ENCODE assay signal across 2 cellular contexts in the genomic region with DNA sequence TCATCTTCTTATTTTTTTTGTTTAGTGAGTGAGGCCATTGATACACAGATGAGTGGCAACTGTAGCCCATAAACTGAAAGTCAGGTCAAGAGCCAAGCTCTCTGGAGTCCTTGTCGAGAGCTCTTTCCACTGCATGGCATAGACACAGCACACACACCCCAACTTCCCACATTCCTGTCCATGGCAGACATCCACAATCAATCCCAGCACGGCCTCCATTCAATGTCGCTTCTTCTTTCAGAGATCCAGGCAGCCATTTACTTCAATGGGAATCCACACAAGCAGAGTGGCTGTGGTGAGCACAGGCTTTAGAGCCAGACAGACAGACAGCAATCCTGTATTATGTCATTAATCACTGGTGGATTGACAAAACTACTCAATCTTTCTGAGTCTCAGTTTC.
TF ChIP-seq lines count a peak whose summit lies in the region.

No MANE protein-coding gene starts in this region.

TF ChIP-seq in K562, 482 proteins besides CTCF, POLR2A, EP300 and RAD21:
- TF ChIP-seq BCLAF1 (IDR thresholded peaks at IDR 0.05; ENCODE audit: borderline replicate concordance in 1 of 2, control insufficient read depth in 1 of 2, low read depth in 2 of 2, low read length in 1 of 2) (no peak), MLLT1 (IDR thresholded peaks at IDR 0.05) (peak in 1 of 2 experiments; percentile 62; a peak in 1 of 4 replicates), ZNF23 (CRISPR knock-in tag; IDR thresholded peaks at IDR 0.05) (peak; percentile 77; the same call in 1 of the 2 replicates), FOXO4 (CRISPR knock-in tag; IDR thresholded peaks at IDR 0.05) (no peak), ZBTB43 (CRISPR knock-in tag; IDR thresholded peaks at IDR 0.05) (no peak), ZNF707 (CRISPR knock-in tag; conservative IDR thresholded peaks at IDR 0.05) (no peak), ZBTB17 (CRISPR knock-in tag; IDR thresholded peaks at IDR 0.05) (0 out of 2 replicates have a peak, but pooled peaks have one; percentile 25)

TF ChIP-seq in H1, 55 proteins besides CTCF, POLR2A, EP300 and RAD21:
- no peak for TF ChIP-seq BCL11A (IDR thresholded peaks at IDR 0.05; ENCODE audit: low read depth in 2 of 2, low read length in 2 of 2)
- TF ChIP-seq SAP30 (IDR thresholded peaks at IDR 0.05; ENCODE audit: insufficient read depth, insufficient replicate concordance, low read length) = no peak
- no peak for TF ChIP-seq RFX5 (IDR thresholded peaks at IDR 0.05; ENCODE audit: borderline replicate concordance, low read depth, low read length)
- TF ChIP-seq BRCA1 (IDR thresholded peaks at IDR 0.05; ENCODE audit: low read depth, low read length) = no peak
- TF ChIP-seq, protein P1, sequence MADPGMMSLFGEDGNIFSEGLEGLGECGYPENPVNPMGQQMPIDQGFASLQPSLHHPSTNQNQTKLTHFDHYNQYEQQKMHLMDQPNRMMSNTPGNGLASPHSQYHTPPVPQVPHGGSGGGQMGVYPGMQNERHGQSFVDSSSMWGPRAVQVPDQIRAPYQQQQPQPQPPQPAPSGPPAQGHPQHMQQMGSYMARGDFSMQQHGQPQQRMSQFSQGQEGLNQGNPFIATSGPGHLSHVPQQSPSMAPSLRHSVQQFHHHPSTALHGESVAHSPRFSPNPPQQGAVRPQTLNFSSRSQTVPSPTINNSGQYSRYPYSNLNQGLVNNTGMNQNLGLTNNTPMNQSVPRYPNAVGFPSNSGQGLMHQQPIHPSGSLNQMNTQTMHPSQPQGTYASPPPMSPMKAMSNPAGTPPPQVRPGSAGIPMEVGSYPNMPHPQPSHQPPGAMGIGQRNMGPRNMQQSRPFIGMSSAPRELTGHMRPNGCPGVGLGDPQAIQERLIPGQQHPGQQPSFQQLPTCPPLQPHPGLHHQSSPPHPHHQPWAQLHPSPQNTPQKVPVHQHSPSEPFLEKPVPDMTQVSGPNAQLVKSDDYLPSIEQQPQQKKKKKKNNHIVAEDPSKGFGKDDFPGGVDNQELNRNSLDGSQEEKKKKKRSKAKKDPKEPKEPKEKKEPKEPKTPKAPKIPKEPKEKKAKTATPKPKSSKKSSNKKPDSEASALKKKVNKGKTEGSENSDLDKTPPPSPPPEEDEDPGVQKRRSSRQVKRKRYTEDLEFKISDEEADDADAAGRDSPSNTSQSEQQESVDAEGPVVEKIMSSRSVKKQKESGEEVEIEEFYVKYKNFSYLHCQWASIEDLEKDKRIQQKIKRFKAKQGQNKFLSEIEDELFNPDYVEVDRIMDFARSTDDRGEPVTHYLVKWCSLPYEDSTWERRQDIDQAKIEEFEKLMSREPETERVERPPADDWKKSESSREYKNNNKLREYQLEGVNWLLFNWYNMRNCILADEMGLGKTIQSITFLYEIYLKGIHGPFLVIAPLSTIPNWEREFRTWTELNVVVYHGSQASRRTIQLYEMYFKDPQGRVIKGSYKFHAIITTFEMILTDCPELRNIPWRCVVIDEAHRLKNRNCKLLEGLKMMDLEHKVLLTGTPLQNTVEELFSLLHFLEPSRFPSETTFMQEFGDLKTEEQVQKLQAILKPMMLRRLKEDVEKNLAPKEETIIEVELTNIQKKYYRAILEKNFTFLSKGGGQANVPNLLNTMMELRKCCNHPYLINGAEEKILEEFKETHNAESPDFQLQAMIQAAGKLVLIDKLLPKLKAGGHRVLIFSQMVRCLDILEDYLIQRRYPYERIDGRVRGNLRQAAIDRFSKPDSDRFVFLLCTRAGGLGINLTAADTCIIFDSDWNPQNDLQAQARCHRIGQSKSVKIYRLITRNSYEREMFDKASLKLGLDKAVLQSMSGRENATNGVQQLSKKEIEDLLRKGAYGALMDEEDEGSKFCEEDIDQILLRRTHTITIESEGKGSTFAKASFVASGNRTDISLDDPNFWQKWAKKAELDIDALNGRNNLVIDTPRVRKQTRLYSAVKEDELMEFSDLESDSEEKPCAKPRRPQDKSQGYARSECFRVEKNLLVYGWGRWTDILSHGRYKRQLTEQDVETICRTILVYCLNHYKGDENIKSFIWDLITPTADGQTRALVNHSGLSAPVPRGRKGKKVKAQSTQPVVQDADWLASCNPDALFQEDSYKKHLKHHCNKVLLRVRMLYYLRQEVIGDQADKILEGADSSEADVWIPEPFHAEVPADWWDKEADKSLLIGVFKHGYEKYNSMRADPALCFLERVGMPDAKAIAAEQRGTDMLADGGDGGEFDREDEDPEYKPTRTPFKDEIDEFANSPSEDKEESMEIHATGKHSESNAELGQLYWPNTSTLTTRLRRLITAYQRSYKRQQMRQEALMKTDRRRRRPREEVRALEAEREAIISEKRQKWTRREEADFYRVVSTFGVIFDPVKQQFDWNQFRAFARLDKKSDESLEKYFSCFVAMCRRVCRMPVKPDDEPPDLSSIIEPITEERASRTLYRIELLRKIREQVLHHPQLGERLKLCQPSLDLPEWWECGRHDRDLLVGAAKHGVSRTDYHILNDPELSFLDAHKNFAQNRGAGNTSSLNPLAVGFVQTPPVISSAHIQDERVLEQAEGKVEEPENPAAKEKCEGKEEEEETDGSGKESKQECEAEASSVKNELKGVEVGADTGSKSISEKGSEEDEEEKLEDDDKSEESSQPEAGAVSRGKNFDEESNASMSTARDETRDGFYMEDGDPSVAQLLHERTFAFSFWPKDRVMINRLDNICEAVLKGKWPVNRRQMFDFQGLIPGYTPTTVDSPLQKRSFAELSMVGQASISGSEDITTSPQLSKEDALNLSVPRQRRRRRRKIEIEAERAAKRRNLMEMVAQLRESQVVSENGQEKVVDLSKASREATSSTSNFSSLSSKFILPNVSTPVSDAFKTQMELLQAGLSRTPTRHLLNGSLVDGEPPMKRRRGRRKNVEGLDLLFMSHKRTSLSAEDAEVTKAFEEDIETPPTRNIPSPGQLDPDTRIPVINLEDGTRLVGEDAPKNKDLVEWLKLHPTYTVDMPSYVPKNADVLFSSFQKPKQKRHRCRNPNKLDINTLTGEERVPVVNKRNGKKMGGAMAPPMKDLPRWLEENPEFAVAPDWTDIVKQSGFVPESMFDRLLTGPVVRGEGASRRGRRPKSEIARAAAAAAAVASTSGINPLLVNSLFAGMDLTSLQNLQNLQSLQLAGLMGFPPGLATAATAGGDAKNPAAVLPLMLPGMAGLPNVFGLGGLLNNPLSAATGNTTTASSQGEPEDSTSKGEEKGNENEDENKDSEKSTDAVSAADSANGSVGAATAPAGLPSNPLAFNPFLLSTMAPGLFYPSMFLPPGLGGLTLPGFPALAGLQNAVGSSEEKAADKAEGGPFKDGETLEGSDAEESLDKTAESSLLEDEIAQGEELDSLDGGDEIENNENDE (IDR thresholded peaks at IDR 0.05; ENCODE audit: insufficient replicate concordance, low read length) = no peak
- no peak for TF ChIP-seq CHD2 (IDR thresholded peaks at IDR 0.05; ENCODE audit: low read length)
- no peak for TF ChIP-seq NANOG (IDR thresholded peaks at IDR 0.05; ENCODE audit: insufficient read depth, low read depth, low read length, poor library complexity, severe bottlenecking)
- TF ChIP-seq SUZ12 (IDR thresholded peaks at IDR 0.05; ENCODE audit: low read length) = no peak
- no peak for TF ChIP-seq FOSL1 (IDR thresholded peaks at IDR 0.05; ENCODE audit: insufficient read depth, low read depth, low read length)
- no peak for TF ChIP-seq KDM4A (IDR thresholded peaks at IDR 0.05; ENCODE audit: low read depth, low read length, severe bottlenecking)
- no peak for TF ChIP-seq NRF1 (IDR thresholded peaks at IDR 0.05; ENCODE audit: low read depth, low read length)
- TF ChIP-seq ASH2L (IDR thresholded peaks at IDR 0.05; ENCODE audit: low read length) = no peak
- TF ChIP-seq CTBP2 (IDR thresholded peaks at IDR 0.05; ENCODE audit: borderline replicate concordance, insufficient read depth, insufficient read length, low read length) = no peak
- TF ChIP-seq, protein P2, sequence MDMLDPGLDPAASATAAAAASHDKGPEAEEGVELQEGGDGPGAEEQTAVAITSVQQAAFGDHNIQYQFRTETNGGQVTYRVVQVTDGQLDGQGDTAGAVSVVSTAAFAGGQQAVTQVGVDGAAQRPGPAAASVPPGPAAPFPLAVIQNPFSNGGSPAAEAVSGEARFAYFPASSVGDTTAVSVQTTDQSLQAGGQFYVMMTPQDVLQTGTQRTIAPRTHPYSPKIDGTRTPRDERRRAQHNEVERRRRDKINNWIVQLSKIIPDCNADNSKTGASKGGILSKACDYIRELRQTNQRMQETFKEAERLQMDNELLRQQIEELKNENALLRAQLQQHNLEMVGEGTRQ (IDR thresholded peaks at IDR 0.05; ENCODE audit: low read length) = no peak
- no peak for TF ChIP-seq MAFK (IDR thresholded peaks at IDR 0.05; ENCODE audit: low read depth, low read length)
- no peak for TF ChIP-seq SP4 (IDR thresholded peaks at IDR 0.05; ENCODE audit: low read length)
- no peak for TF ChIP-seq SIX5 (IDR thresholded peaks at IDR 0.05; ENCODE audit: low read depth, low read length)
- no peak for TF ChIP-seq BACH1 (IDR thresholded peaks at IDR 0.05; ENCODE audit: low read length)
